18 cellular contexts compared by ENCODE assay signal in genomic region chr16:78291642-78292041, GRCh38.
DNase-seq lines count a peak whose midpoint lies in the region; ATAC-seq, FAIRE-seq and TF ChIP-seq lines count a peak whose summit lies in the region.
"Had no signal": no experiment of that assay in that cellular context is flagged by ENCODE, and none has a peak within 500 bp of the region (broad histone marks: within the 10 kb centered on the region; RNA-seq: fewer than 3 reads in every experiment).

No MANE protein-coding gene starts in this region.

- peaks cover 6% of the 10 kb centered on the region; the same call in 1 of the 2 replicates for H3K9me2 ChIP-seq in GM23338 (ENCODE audit: insufficient read depth)

- DNase-seq in GM23338 (ENCODE audit: low spot score) (peak; percentile 6), SJCRH30 (no peak), kidney (peak; percentile 78), sciatic nerve (ENCODE audit: low spot score) (no peak)
- DNase-seq in activated T-helper 2 cell treated with anti-CD3 and anti-CD28 coated beads, Interferon-gamma antibody, Interleukin-2, Interleukin-4, amounts not matched to agents 10 μg/mL and 5 μg/mL and 100 μg/mL, durations not matched to agents 14 hours and 24 hours and 36 hours (ENCODE audit: low spot score): no peak
- DNase-seq: Calu3; CD4-positive, alpha-beta T cell; DND-41; GF-D8; HFFc6; NCI-H2107; NCI-H446; SIG-M5 had no signal

- no peaks in the 10 kb centered on the region for H3K27me3 Mint-ChIP-seq in GM23338 (ENCODE audit: insufficient read depth, low read depth, poor library complexity)
- H3K27me3 Mint-ChIP-seq in activated T-helper 2 cell treated with anti-CD3 and anti-CD28 coated beads, Interferon-gamma antibody, Interleukin-2, Interleukin-4, amounts not matched to agents 10 μg/mL and 5 μg/mL and 100 μg/mL, durations not matched to agents 14 hours and 24 hours and 36 hours (ENCODE audit: low read depth): no peaks in the 10 kb centered on the region
- H3K27me3 Mint-ChIP-seq: B cell; CD4-positive, alpha-beta T cell had no signal

- no peak overlapping the region for H3K4me3 ChIP-seq in GM23338
- H3K4me3 ChIP-seq in SJCRH30: peak overlapping the region; percentile 26; the same call in 1 of the 2 replicates
- H3K4me3 ChIP-seq in kidney (ENCODE audit: low read length in 2 of 2): no peak overlapping the region
- H3K4me3 ChIP-seq: K562 had no signal

- no peak overlapping the region for H3K9ac ChIP-seq in kidney (ENCODE audit: low read length in 2 of 2)

- peaks cover 39% of the 10 kb centered on the region for H3K4me1 Mint-ChIP-seq in GM23338
- no peaks in the 10 kb centered on the region for H3K4me1 Mint-ChIP-seq in activated T-helper 2 cell treated with anti-CD3 and anti-CD28 coated beads, Interferon-gamma antibody, Interleukin-2, Interleukin-4, amounts not matched to agents 10 μg/mL and 5 μg/mL and 100 μg/mL, durations not matched to agents 14 hours and 24 hours and 36 hours (ENCODE audit: low read depth)
- H3K4me1 Mint-ChIP-seq: B cell had no signal

- no peaks in the 10 kb centered on the region; the same call in 2 of the 3 replicates for H3K36me3 Mint-ChIP-seq in GM23338 (ENCODE audit: low read depth)
- H3K36me3 Mint-ChIP-seq in activated T-helper 2 cell treated with anti-CD3 and anti-CD28 coated beads, Interferon-gamma antibody, Interleukin-2, Interleukin-4, amounts not matched to agents 10 μg/mL and 5 μg/mL and 100 μg/mL, durations not matched to agents 14 hours and 24 hours and 36 hours (ENCODE audit: low read depth): no peaks in the 10 kb centered on the region

- H3K27ac ChIP-seq in GM23338 (ENCODE audit: low read depth): no peak overlapping the region
- H3K27ac ChIP-seq in SJCRH30: no peak overlapping the region
- no peak overlapping the region for H3K27ac ChIP-seq in kidney (ENCODE audit: low read depth in 2 of 2, low read length in 2 of 2)

- no peak overlapping the region for H3K4me2 ChIP-seq in GM23338

- FAIRE-seq in kidney (lab: Jason Lieb, UNC): no peak
- FAIRE-seq: K562 had no signal

- H3K27me3 ChIP-seq in GM23338 (ENCODE audit: insufficient read depth) (no peaks in the 10 kb centered on the region), SJCRH30 (no peaks in the 10 kb centered on the region)

- intact Hi-C loops in kidney (cut with DNase I) (no loop called here), sciatic nerve (cut with DNase I) (no loop called here)
- intact Hi-C loops in activated T-helper 2 cell treated with anti-CD3 and anti-CD28 coated beads, Interferon-gamma antibody, Interleukin-2, Interleukin-4, amounts not matched to agents 10 μg/mL and 5 μg/mL and 100 μg/mL, durations not matched to agents 14 hours and 24 hours and 36 hours (cut with micrococcal nuclease): no loop called here

- H3K79me2 ChIP-seq in GM23338 (replicated peaks; ENCODE audit: insufficient read depth): no peaks in the 10 kb centered on the region

- no peak overlapping the region for H2AFZ ChIP-seq in GM23338

- no peak overlapping the region for H3K27ac Mint-ChIP-seq in GM23338
- H3K27ac Mint-ChIP-seq in activated T-helper 2 cell treated with anti-CD3 and anti-CD28 coated beads, Interferon-gamma antibody, Interleukin-2, Interleukin-4, amounts not matched to agents 10 μg/mL and 5 μg/mL and 100 μg/mL, durations not matched to agents 14 hours and 24 hours and 36 hours: no peak overlapping the region
- H3K27ac Mint-ChIP-seq: B cell; CD4-positive, alpha-beta T cell; HFFc6 had no signal

- ATAC-seq in GM23338 (peak; percentile 25; the same call in 2 of the 3 replicates), sciatic nerve (peak; percentile 16), GM19328 (IDR thresholded peaks at IDR 0.05; ENCODE audit: unreplicated experiment) (no peak), GM18909 (IDR thresholded peaks at IDR 0.05; ENCODE audit: poor library complexity, unreplicated experiment) (no peak)
- ATAC-seq: K562, Panc1 had no signal

- TF ChIP-seq CTCF in GM23338 (conservative IDR thresholded peaks at IDR 0.05; ENCODE audit: low read depth in 2 of 2) (no peak), kidney (IDR thresholded peaks at IDR 0.05; ENCODE audit: borderline replicate concordance, extremely low read depth, insufficient read depth) (no peak)

- H3K9me3 ChIP-seq in SJCRH30 (replicated peaks) (no peaks in the 10 kb centered on the region), kidney (ENCODE audit: control insufficient read depth in 1 of 2, low read length in 2 of 2) (no peaks in the 10 kb centered on the region)

- no peaks in the 10 kb centered on the region for H3F3A ChIP-seq in GM23338 (replicated peaks; ENCODE audit: low read depth)

- no peaks in the 10 kb centered on the region for H4K20me1 ChIP-seq in GM23338 (replicated peaks; ENCODE audit: insufficient read depth)

- H3K4me1 ChIP-seq in GM23338 (ENCODE audit: insufficient read depth) (peaks cover 11% of the 10 kb centered on the region), SJCRH30 (no peaks in the 10 kb centered on the region), kidney (ENCODE audit: control insufficient read depth in 1 of 2, insufficient read depth in 1 of 2, low read depth in 1 of 2, low read length in 2 of 2) (peaks cover 7 to 18% of the 10 kb centered on the region in 2 donors)

- H3K36me3 ChIP-seq in GM23338 (ENCODE audit: insufficient read depth): no peaks in the 10 kb centered on the region
- no peaks in the 10 kb centered on the region for H3K36me3 ChIP-seq in SJCRH30
- H3K36me3 ChIP-seq in kidney (ENCODE audit: control insufficient read depth in 1 of 2, insufficient read depth in 2 of 2, low read length in 2 of 2): no peaks in the 10 kb centered on the region

- H3K9me3 Mint-ChIP-seq in GM23338: no peaks in the 10 kb centered on the region; the same call in 2 of the 3 replicates
- H3K9me3 Mint-ChIP-seq in activated T-helper 2 cell treated with anti-CD3 and anti-CD28 coated beads, Interferon-gamma antibody, Interleukin-2, Interleukin-4, amounts not matched to agents 10 μg/mL and 5 μg/mL and 100 μg/mL, durations not matched to agents 14 hours and 24 hours and 36 hours: no peaks in the 10 kb centered on the region
- H3K9me3 Mint-ChIP-seq: CD4-positive, alpha-beta T cell had no signal

- no peak overlapping the region for H3K4me3 Mint-ChIP-seq in GM23338
- H3K4me3 Mint-ChIP-seq in activated T-helper 2 cell treated with anti-CD3 and anti-CD28 coated beads, Interferon-gamma antibody, Interleukin-2, Interleukin-4, amounts not matched to agents 10 μg/mL and 5 μg/mL and 100 μg/mL, durations not matched to agents 14 hours and 24 hours and 36 hours (ENCODE audit: low read depth): no peak overlapping the region
- H3K4me3 Mint-ChIP-seq: B cell; CD4-positive, alpha-beta T cell; HFFc6 had no signal

TF ChIP-seq in GM23338, 12 proteins besides CTCF, POLR2A, EP300 and RAD21 (continues in another document):
- no peak for TF ChIP-seq STAT1 (IDR thresholded peaks at IDR 0.05; ENCODE audit: unreplicated experiment)
- no peak for TF ChIP-seq NANOG (IDR thresholded peaks at IDR 0.05; ENCODE audit: borderline replicate concordance)
- TF ChIP-seq ZNF331 (CRISPR knock-in tag; IDR thresholded peaks at IDR 0.05; ENCODE audit: low read depth): no peak
- no peak for TF ChIP-seq JUNB (IDR thresholded peaks at IDR 0.05; ENCODE audit: unreplicated experiment)
- TF ChIP-seq EZH2phosphoT487 (IDR thresholded peaks at IDR 0.05; ENCODE audit: unreplicated experiment): no peak

Comparison
In these comparisons a context has a peak if more than half of its experiments do, and no peak if none do; other contexts are left out.
1. ATAC-seq: peak in GM23338 (single experiment) and sciatic nerve (single experiment); none in GM19328 (single experiment) and GM18909 (single experiment).
2. DNase-seq: peak in GM23338 (single experiment) and kidney (single experiment); none in SJCRH30 (0 of 2), sciatic nerve (single experiment) and activated T-helper 2 cell treated with anti-CD3 and anti-CD28 coated beads, Interferon-gamma antibody, Interleukin-2, Interleukin-4, amounts not matched to agents 10 μg/mL and 5 μg/mL and 100 μg/mL, durations not matched to agents 14 hours and 24 hours and 36 hours (single experiment).